11 cellular contexts compared by ENCODE assay signal in genomic region chr5:181163487-181164075, GRCh38. TPM values are rescaled to one million over a fixed set of nuclear protein-coding genes. Genes with fewer than 3 reads are reported as not detected.
DNase-seq lines count a peak whose midpoint lies in the region; ATAC-seq and TF ChIP-seq lines count a peak whose summit lies in the region.
"Had no signal": no experiment of that assay in that cellular context is flagged by ENCODE, and none has a peak within 500 bp of the region (broad histone marks: within the 10 kb centered on the region; RNA-seq: fewer than 3 reads in every experiment).

No MANE protein-coding gene starts in this region.

- H3K36me3 ChIP-seq in upper lobe of left lung, result no peaks in the 10 kb centered on the region

- no peak for TF ChIP-seq CTCF in brain (conservative IDR thresholded peaks at IDR 0.05)
- no peak for TF ChIP-seq CTCF in neural crest cell (conservative IDR thresholded peaks at IDR 0.05)
- TF ChIP-seq CTCF in upper lobe of left lung (IDR thresholded peaks at IDR 0.05), result no peak

- H3K4me3 ChIP-seq in upper lobe of left lung, result no peak overlapping the region

- H3K36me3 Mint-ChIP-seq in T-helper 2 cell treated with Interferon-gamma antibody and Interleukin-4, amounts not matched to agents 5 μg/mL and 100 μg/mL, for 36 hours (ENCODE audit: low read depth), result no peaks in the 10 kb centered on the region
- H3K36me3 Mint-ChIP-seq in brain (no peaks in the 10 kb centered on the region), neural crest cell (ENCODE audit: low read depth) (no peaks in the 10 kb centered on the region)

- no peak for TF ChIP-seq POLR2A in upper lobe of left lung (IDR thresholded peaks at IDR 0.05)

- ATAC-seq in GM21723 (IDR thresholded peaks at IDR 0.05; ENCODE audit: unreplicated experiment), result no peak
- ATAC-seq in upper lobe of left lung (ENCODE audit: low FRiP score in 2 of 2), result no peak

- H3K9me3 ChIP-seq in upper lobe of left lung, result no peaks in the 10 kb centered on the region

- H3K27me3 ChIP-seq in upper lobe of left lung, result peaks cover 0 to 8% (median 0%) of the 10 kb centered on the region in 4 donors

- peaks cover 0 to 18% (median 3%) of the 10 kb centered on the region in 4 donors for H3K4me1 ChIP-seq in upper lobe of left lung

- H3K4me3 Mint-ChIP-seq in T-helper 2 cell treated with Interferon-gamma antibody and Interleukin-4, amounts not matched to agents 5 μg/mL and 100 μg/mL, for 36 hours, result peak overlapping the region; percentile 82
- H3K4me3 Mint-ChIP-seq in brain, result peak overlapping the region; percentile 64 to 79 (median 73)
- peak overlapping the region; percentile 85 for H3K4me3 Mint-ChIP-seq in neural crest cell

- H3K27ac Mint-ChIP-seq in T-helper 2 cell treated with Interferon-gamma antibody and Interleukin-4, amounts not matched to agents 5 μg/mL and 100 μg/mL, for 36 hours, result peak overlapping the region; percentile 95
- H3K27ac Mint-ChIP-seq in brain, result peak overlapping the region in 2 of 5 experiments; percentile 65 to 69
- no peak overlapping the region for H3K27ac Mint-ChIP-seq in neural crest cell (ENCODE audit: unreplicated experiment)

- no peaks in the 10 kb centered on the region for H3K9me3 Mint-ChIP-seq in T-helper 2 cell treated with Interferon-gamma antibody and Interleukin-4, amounts not matched to agents 5 μg/mL and 100 μg/mL, for 36 hours
- H3K9me3 Mint-ChIP-seq in brain (peaks cover 3 to 14% (median 10%) of the 10 kb centered on the region in 5 experiments), neural crest cell (no peaks in the 10 kb centered on the region)

- H3K27me3 Mint-ChIP-seq in T-helper 2 cell treated with Interferon-gamma antibody and Interleukin-4, amounts not matched to agents 5 μg/mL and 100 μg/mL, for 36 hours (ENCODE audit: low read depth), result peaks cover 17% of the 10 kb centered on the region
- H3K27me3 Mint-ChIP-seq in brain (peaks cover 49% of the 10 kb centered on the region), neural crest cell (ENCODE audit: low read depth) (peaks cover 81% of the 10 kb centered on the region)

- no peak for TF ChIP-seq EP300 in upper lobe of left lung (IDR thresholded peaks at IDR 0.05)

- peaks cover 40% of the 10 kb centered on the region for H3K4me1 Mint-ChIP-seq in T-helper 2 cell treated with Interferon-gamma antibody and Interleukin-4, amounts not matched to agents 5 μg/mL and 100 μg/mL, for 36 hours (ENCODE audit: low read depth)
- H3K4me1 Mint-ChIP-seq in brain, result peaks cover 28% of the 10 kb centered on the region
- H3K4me1 Mint-ChIP-seq in neural crest cell, result peaks cover 21% of the 10 kb centered on the region

- no peak overlapping the region for H3K27ac ChIP-seq in upper lobe of left lung

- 40 to 47% methylated on average over 16 of the region's 16 CpGs for WGBS in upper lobe of left lung, 2 donors

- DNase-seq in T-helper 2 cell treated with Interferon-gamma antibody and Interleukin-4, amounts not matched to agents 5 μg/mL and 100 μg/mL, for 36 hours (ENCODE audit: low spot score), result no peak
- no peak for DNase-seq in T-helper 2 cell
- peak; percentile 70 for DNase-seq in NAMALWA (ENCODE audit: low spot score)
- no peak for DNase-seq in neural crest cell (ENCODE audit: low read depth, low spot score)
- DNase-seq in NCI-H226, result no peak
- no peak for DNase-seq in upper lobe of left lung
- DNase-seq: effector CD4-positive, alpha-beta T cell; NK-92 treated with Interleukin-12 subunit alpha and Interleukin-12 subunit beta, amount 100 ng/mL, for 24 hours had no signal

RNA-seq across cellular contexts. Expression of gene OR2V2, which starts 16.2 kb away (rescaled TPM):
- not detected for polyA plus RNA-seq in brain (ENCODE audit: insufficient read depth, low read depth, low replicate concordance)
- total RNA-seq in neural crest cell, result not detected in 2 replicates
- 1 to 10 TPM in 1 of 6 donors, not detected in 5; 1.6 TPM for total RNA-seq in upper lobe of left lung
- total RNA-seq: liver had no signal
- polyA plus RNA-seq: liver had no signal

RNA-seq across cellular contexts. Expression of gene OR2V1, which starts 32.6 kb away (rescaled TPM):
- polyA plus RNA-seq in brain (ENCODE audit: insufficient read depth, low read depth, low replicate concordance), result not detected
- not detected in 2 replicates for total RNA-seq in neural crest cell
- total RNA-seq in upper lobe of left lung, result not detected
- total RNA-seq: liver had no signal
- polyA plus RNA-seq: liver had no signal

RNA-seq across cellular contexts. Expression of gene TRIM7, which starts 41.4 kb away (rescaled TPM):
- 0.22 TPM for polyA plus RNA-seq in brain (ENCODE audit: insufficient read depth, low read depth, low replicate concordance)
- total RNA-seq in neural crest cell, result not detected in 2 replicates
- 1 to 10 TPM in 5 of 6 donors, under 1 TPM in 1; 0.83 to 6.7 (median 2.9) TPM for total RNA-seq in upper lobe of left lung

RNA-seq across cellular contexts. Expression of gene TRIM41, which starts 59.5 kb away (rescaled TPM):
- polyA plus RNA-seq in brain (ENCODE audit: insufficient read depth, low read depth, low replicate concordance), result 33.0 TPM
- total RNA-seq in neural crest cell (34.5 and 39.1 TPM in 2 replicates), upper lobe of left lung (10 to 100 TPM; 14.4 to 75.4 (median 34.1) TPM)
